In genomic region chr16:1769402-1770300, GRCh38 we compare ENCODE assay signal across 8 cellular contexts. TPM values are rescaled to one million over a fixed set of nuclear protein-coding genes. Genes with fewer than 3 reads are reported as not detected.
A peak's percentile ranks its signal among the peaks of the same experiment; 100 is the strongest.
DNase-seq lines count a peak whose midpoint lies in the region; ATAC-seq and TF ChIP-seq lines count a peak whose summit lies in the region.

No MANE protein-coding gene starts in this region.

- no peak overlapping the region for H2BK5ac ChIP-seq in mesenchymal stem cell (ENCODE audit: low read depth, low read length, poor library complexity, severe bottlenecking)

- no peak overlapping the region for H3K14ac ChIP-seq in mesenchymal stem cell (ENCODE audit: low read length in 2 of 2)

- DNase-seq in heart right ventricle, result no peak
- no peak for DNase-seq in Right ventricle myocardium superior
- no peak for DNase-seq in activated naive CD8-positive, alpha-beta T cell treated with anti-CD3 and anti-CD28 coated beads for 36 hours
- DNase-seq in mesenchymal stem cell, result no peak
- peak in 1 of 2 donors; percentile 83 for DNase-seq in upper lobe of left lung
- no peak for DNase-seq in NCI-H748 treated with DMSO at 0.1 percent for 48 hours (lab: John Stamatoyannopoulos, UW)
- no peak for DNase-seq in RKO (ENCODE audit: low spot score)

- TF ChIP-seq CTCF in heart right ventricle (IDR thresholded peaks at IDR 0.05) (no peak), upper lobe of left lung (IDR thresholded peaks at IDR 0.05) (no peak)

- H3K27ac ChIP-seq in heart right ventricle (peak overlapping the region in 9 of 10 donors; percentile 83 to 99 (median 97)), mesenchymal stem cell (ENCODE audit: low read length, poor library complexity, severe bottlenecking) (peak overlapping the region; percentile 6), upper lobe of left lung (peak overlapping the region; percentile 89 to 98 (median 94))

- H3K9ac ChIP-seq in mesenchymal stem cell (ENCODE audit: low read length), result peak overlapping the region; percentile 76

- intact Hi-C loops in heart right ventricle (cut with DNase I) (loop anchor here in 2 of 10 donors (5.0 kb wide), 1 partner anchor 62 kb away; the partner anchor contains the start of gene MAPK8IP3 (in 2 of the 2)), Right ventricle myocardium superior (cut with DNase I) (no loop called here)

- H2AK5ac ChIP-seq in mesenchymal stem cell (ENCODE audit: low read length, severe bottlenecking), result no peak overlapping the region

- no peak overlapping the region for H3K18ac ChIP-seq in mesenchymal stem cell (ENCODE audit: low read depth in 1 of 2, low read length in 2 of 2)

- ATAC-seq in heart right ventricle (peak in 3 of 8 donors; percentile 0 to 3 (median 1)), Right ventricle myocardium superior (ENCODE audit: poor library complexity) (no peak), upper lobe of left lung (ENCODE audit: low FRiP score in 2 of 2) (no peak), HG02885 (IDR thresholded peaks at IDR 0.05; ENCODE audit: poor library complexity, unreplicated experiment) (no peak)

- H2BK120ac ChIP-seq in mesenchymal stem cell (ENCODE audit: low read depth, low read length), result no peak overlapping the region

- peaks cover 13% of the 10 kb centered on the region for H3K79me1 ChIP-seq in mesenchymal stem cell (replicated peaks; ENCODE audit: low read length, poor library complexity, severe bottlenecking)

- TF ChIP-seq POLR2A in upper lobe of left lung (IDR thresholded peaks at IDR 0.05), result no peak

- 76 to 81% methylated on average over 26 to 27 of the region's 27 CpGs for WGBS in heart right ventricle, 2 donors
- 89% methylated on average over 27 of the region's 27 CpGs for WGBS in mesenchymal stem cell
- 83 to 89% methylated on average over 8 to 15 of the region's 27 CpGs for WGBS in upper lobe of left lung, 2 donors

- H4K91ac ChIP-seq in mesenchymal stem cell (ENCODE audit: low read length), result no peak overlapping the region

- no peak overlapping the region for H2BK15ac ChIP-seq in mesenchymal stem cell (ENCODE audit: low read depth, poor library complexity, severe bottlenecking)

- peaks cover 3% of the 10 kb centered on the region for H3K27me3 Mint-ChIP-seq in activated naive CD8-positive, alpha-beta T cell treated with anti-CD3 and anti-CD28 coated beads for 36 hours

- H3K36me3 ChIP-seq in heart right ventricle (peaks cover 0 to 52% (median 37%) of the 10 kb centered on the region in 9 donors), mesenchymal stem cell (ENCODE audit: control insufficient read depth in 1 of 2, insufficient read depth in 2 of 2, low read depth in 1 of 2, low read length in 2 of 2) (peaks cover 40 to 63% of the 10 kb centered on the region in 2 experiments), upper lobe of left lung (peaks cover 14 to 52% (median 40%) of the 10 kb centered on the region in 4 donors)

- H3K4me1 ChIP-seq in heart right ventricle (peaks cover 27 to 43% (median 34%) of the 10 kb centered on the region in 9 donors), mesenchymal stem cell (ENCODE audit: control insufficient read depth, insufficient read depth, low read depth, low read length) (peaks cover 33% of the 10 kb centered on the region), upper lobe of left lung (peaks cover 28 to 45% (median 32%) of the 10 kb centered on the region in 4 donors)

- peak overlapping the region; percentile 76 for H3K4me3 Mint-ChIP-seq in activated naive CD8-positive, alpha-beta T cell treated with anti-CD3 and anti-CD28 coated beads for 36 hours

- no peak overlapping the region for H3K23ac ChIP-seq in mesenchymal stem cell (ENCODE audit: low read length in 2 of 2)

- H3K4me1 Mint-ChIP-seq in activated naive CD8-positive, alpha-beta T cell treated with anti-CD3 and anti-CD28 coated beads for 36 hours, result peaks cover 10% of the 10 kb centered on the region

- H3K9me3 Mint-ChIP-seq in activated naive CD8-positive, alpha-beta T cell treated with anti-CD3 and anti-CD28 coated beads for 36 hours, result no peaks in the 10 kb centered on the region

- no peak overlapping the region for H3K4ac ChIP-seq in mesenchymal stem cell (ENCODE audit: low read depth in 1 of 2, low read length in 2 of 2)

- no peak overlapping the region for H2AFZ ChIP-seq in mesenchymal stem cell (ENCODE audit: low read depth, low read length)

- peak overlapping the region in 9 of 10 donors; percentile 88 to 100 (median 97) for H3K4me3 ChIP-seq in heart right ventricle
- H3K4me3 ChIP-seq in mesenchymal stem cell (ENCODE audit: insufficient read depth in 1 of 2, low read depth in 1 of 2, low read length in 2 of 2), result peak overlapping the region in 1 of 2 experiments; percentile 87
- H3K4me3 ChIP-seq in upper lobe of left lung, result peak overlapping the region in 2 of 4 donors; percentile 74 to 96

- no peaks in the 10 kb centered on the region for H3K9me3 ChIP-seq in heart right ventricle
- H3K9me3 ChIP-seq in mesenchymal stem cell (ENCODE audit: control insufficient read depth, low read length), result no peaks in the 10 kb centered on the region
- H3K9me3 ChIP-seq in upper lobe of left lung, result no peaks in the 10 kb centered on the region

- H3K36me3 Mint-ChIP-seq in activated naive CD8-positive, alpha-beta T cell treated with anti-CD3 and anti-CD28 coated beads for 36 hours, result peaks cover 16% of the 10 kb centered on the region

- H3K27me3 ChIP-seq in heart right ventricle (no peaks in the 10 kb centered on the region), mesenchymal stem cell (ENCODE audit: control insufficient read depth in 1 of 2, insufficient read depth in 1 of 2, low read length in 2 of 2) (no peaks in the 10 kb centered on the region), upper lobe of left lung (no peaks in the 10 kb centered on the region)

- TF ChIP-seq EP300 in upper lobe of left lung (IDR thresholded peaks at IDR 0.05), result no peak

- no peak overlapping the region for H3K4me2 ChIP-seq in mesenchymal stem cell (ENCODE audit: low read length, poor library complexity, severe bottlenecking)

- no peak overlapping the region for H4K8ac ChIP-seq in mesenchymal stem cell (ENCODE audit: low read length)

- no peak overlapping the region for H2BK12ac ChIP-seq in mesenchymal stem cell (ENCODE audit: low read length in 2 of 2)

- peak overlapping the region; percentile 79 for H3K27ac Mint-ChIP-seq in activated naive CD8-positive, alpha-beta T cell treated with anti-CD3 and anti-CD28 coated beads for 36 hours

RNA-seq across cellular contexts. Expression of gene NME3, which starts 1.7 kb away (rescaled TPM):
- total RNA-seq in heart right ventricle (10 to 100 TPM; 21.8 to 41.1 (median 30.3) TPM), Right ventricle myocardium superior (33.6 TPM), upper lobe of left lung (100 to 1,000 TPM in 2 of 6 donors, 10 to 100 TPM in 4; 57.8 to 155 (median 78.9) TPM)
- 100 to 1,000 TPM in 1 of 2 donors, 10 to 100 TPM in 1; 47.7 to 176 TPM for polyA plus RNA-seq in heart right ventricle
- 10 to 100 TPM; 24.5 to 24.9 TPM for total RNA-seq in activated naive CD8-positive, alpha-beta T cell treated with anti-CD3 and anti-CD28 coated beads for 36 hours
- polyA plus RNA-seq in mesenchymal stem cell (2013, experiment 1 of 2), result 49.3 TPM
- 48.0 TPM for polyA plus RNA-seq in mesenchymal stem cell (2013, experiment 2 of 2)

RNA-seq across cellular contexts. Expression of gene EME2, which starts 3.0 kb away (rescaled TPM):
- total RNA-seq in heart right ventricle, result 10 to 100 TPM in 1 of 10 donors, 1 to 10 TPM in 9; 4.9 to 13.8 (median 7.3) TPM
- 10 to 100 TPM in 1 of 2 donors, 1 to 10 TPM in 1; 3.0 to 17.9 TPM for polyA plus RNA-seq in heart right ventricle
- 7.1 TPM for total RNA-seq in Right ventricle myocardium superior
- 10 to 100 TPM; 17.2 to 20.1 TPM for total RNA-seq in activated naive CD8-positive, alpha-beta T cell treated with anti-CD3 and anti-CD28 coated beads for 36 hours
- polyA plus RNA-seq in mesenchymal stem cell (2013, experiment 1 of 2), result 5.6 TPM
- 4.7 TPM for polyA plus RNA-seq in mesenchymal stem cell (2013, experiment 2 of 2)
- total RNA-seq in upper lobe of left lung, result 10 to 100 TPM; 10.8 to 87.0 (median 21.5) TPM

RNA-seq across cellular contexts. Expression of gene MRPS34, which starts 3.3 kb away (rescaled TPM):
- total RNA-seq in heart right ventricle (10 to 100 TPM; 57.8 to 94.9 (median 76.2) TPM), Right ventricle myocardium superior (91.8 TPM), upper lobe of left lung (10 to 100 TPM; 49.2 to 91.7 (median 69.8) TPM)
- polyA plus RNA-seq in heart right ventricle, result 100 to 1,000 TPM in 1 of 2 donors, 10 to 100 TPM in 1; 84.7 to 141 TPM
- total RNA-seq in activated naive CD8-positive, alpha-beta T cell treated with anti-CD3 and anti-CD28 coated beads for 36 hours, result 100 to 1,000 TPM; 187 to 190 TPM
- 102 TPM for polyA plus RNA-seq in mesenchymal stem cell (2013, experiment 1 of 2)
- 101 TPM for polyA plus RNA-seq in mesenchymal stem cell (2013, experiment 2 of 2)

RNA-seq across cellular contexts. Expression of gene SPSB3, which starts 12.7 kb away (rescaled TPM):
- total RNA-seq in heart right ventricle (10 to 100 TPM; 25.1 to 52.4 (median 27.1) TPM), Right ventricle myocardium superior (37.5 TPM), upper lobe of left lung (100 to 1,000 TPM in 2 of 6 donors, 10 to 100 TPM in 4; 46.2 to 234 (median 64.4) TPM)
- polyA plus RNA-seq in heart right ventricle, result 10 to 100 TPM; 52.0 to 97.7 TPM
- total RNA-seq in activated naive CD8-positive, alpha-beta T cell treated with anti-CD3 and anti-CD28 coated beads for 36 hours, result 10 to 100 TPM; 12.3 to 12.8 TPM
- polyA plus RNA-seq in mesenchymal stem cell (2013, experiment 1 of 2), result 15.8 TPM
- polyA plus RNA-seq in mesenchymal stem cell (2013, experiment 2 of 2), result 14.9 TPM

RNA-seq across cellular contexts. Expression of gene NUBP2, which starts 13.1 kb away (rescaled TPM):
- 10 to 100 TPM; 24.1 to 35.3 (median 28.7) TPM for total RNA-seq in heart right ventricle
- 10 to 100 TPM; 40.5 to 74.1 TPM for polyA plus RNA-seq in heart right ventricle
- total RNA-seq in Right ventricle myocardium superior, result 34.8 TPM
- total RNA-seq in activated naive CD8-positive, alpha-beta T cell treated with anti-CD3 and anti-CD28 coated beads for 36 hours, result 10 to 100 TPM; 63.6 to 64.2 TPM
- polyA plus RNA-seq in mesenchymal stem cell (2013, experiment 1 of 2), result 34.4 TPM
- 35.3 TPM for polyA plus RNA-seq in mesenchymal stem cell (2013, experiment 2 of 2)
- 10 to 100 TPM; 53.2 to 85.6 (median 60.5) TPM for total RNA-seq in upper lobe of left lung

Comparison
In these comparisons a context has a peak if more than half of its experiments do, and no peak if none do; other contexts are left out.
1. H3K27ac ChIP-seq: peak in every context shown above with its lines; median percentile 97 in heart right ventricle; 94 in upper lobe of left lung; 6 in mesenchymal stem cell.